In genomic region chr1:36380003-36380631, GRCh38 we compare ENCODE assay signal across 12 cellular contexts. TPM values are rescaled to one million over a fixed set of nuclear protein-coding genes. Genes with fewer than 3 reads are reported as not detected.
DNase-seq lines count a peak whose midpoint lies in the region; ATAC-seq and TF ChIP-seq lines count a peak whose summit lies in the region.
"Had no signal": no experiment of that assay in that cellular context is flagged by ENCODE, and none has a peak within 500 bp of the region (broad histone marks: within the 10 kb centered on the region; RNA-seq: fewer than 3 reads in every experiment).

No MANE protein-coding gene starts in this region.

- H3K36me3 ChIP-seq in left ventricle myocardium inferior: no peaks in the 10 kb centered on the region
- H3K36me3 ChIP-seq in adrenal gland (replicated peaks in 1 of 2): no peaks in the 10 kb centered on the region
- peaks cover under 1 to 6% of the 10 kb centered on the region in 2 donors for H3K36me3 ChIP-seq in muscle layer of duodenum (ENCODE audit: control insufficient read depth in 1 of 2, insufficient read depth in 2 of 2, low read length in 2 of 2)

- TF ChIP-seq POLR2A in adrenal gland (IDR thresholded peaks at IDR 0.05): no peak

- H3K4me3 ChIP-seq in left ventricle myocardium inferior (no peak overlapping the region), adrenal gland (no peak overlapping the region), muscle layer of duodenum (ENCODE audit: low read depth in 1 of 2, low read length in 2 of 2) (no peak overlapping the region), foreskin fibroblast (ENCODE audit: low read depth in 1 of 2, low read length in 2 of 2) (no peak overlapping the region)

- H3K4me1 Mint-ChIP-seq in type B pancreatic cell (ENCODE audit: unreplicated experiment): peaks cover 40% of the 10 kb centered on the region

- no peaks in the 10 kb centered on the region for H3K27me3 ChIP-seq in left ventricle myocardium inferior (ENCODE audit: low read depth)
- no peaks in the 10 kb centered on the region for H3K27me3 ChIP-seq in adrenal gland
- H3K27me3 ChIP-seq in muscle layer of duodenum (ENCODE audit: low read depth, low read length): no peaks in the 10 kb centered on the region

- no peak overlapping the region for H3K4me3 Mint-ChIP-seq in type B pancreatic cell

- H3K27me3 Mint-ChIP-seq in type B pancreatic cell: no peaks in the 10 kb centered on the region

- H3K9me3 ChIP-seq in left ventricle myocardium inferior (replicated peaks) (no peaks in the 10 kb centered on the region), adrenal gland (replicated peaks in 1 of 3) (no peaks in the 10 kb centered on the region), muscle layer of duodenum (ENCODE audit: control insufficient read depth in 1 of 2, low read length in 2 of 2) (no peaks in the 10 kb centered on the region)

- no peak for ATAC-seq in left ventricle myocardium superior
- ATAC-seq in HG03135 (IDR thresholded peaks at IDR 0.05; ENCODE audit: unreplicated experiment): no peak

- peak overlapping the region; percentile 13 for H3K27ac ChIP-seq in left ventricle myocardium inferior (replicated peaks)
- peak overlapping the region in 3 of 5 donors; percentile 3 to 75 (median 23) for H3K27ac ChIP-seq in adrenal gland
- H3K27ac ChIP-seq in muscle layer of duodenum (ENCODE audit: low read length): peak overlapping the region; percentile 41
- H3K27ac ChIP-seq: KMS-11 had no signal

- peaks cover 97% of the 10 kb centered on the region for H3K4me1 ChIP-seq in left ventricle myocardium inferior
- peaks cover 34 to 58% of the 10 kb centered on the region in 2 donors for H3K4me1 ChIP-seq in adrenal gland (replicated peaks in 1 of 2)
- H3K4me1 ChIP-seq in muscle layer of duodenum (ENCODE audit: control insufficient read depth in 1 of 2, insufficient read depth in 2 of 2, low read length in 2 of 2): peaks cover 17 to 33% of the 10 kb centered on the region in 2 donors

- peaks cover 4% of the 10 kb centered on the region for H3K36me3 Mint-ChIP-seq in type B pancreatic cell

- TF ChIP-seq CTCF in left ventricle myocardium inferior (IDR thresholded peaks at IDR 0.05; ENCODE audit: borderline replicate concordance) (no peak), adrenal gland (IDR thresholded peaks at IDR 0.05) (no peak), type B pancreatic cell (conservative IDR thresholded peaks at IDR 0.05) (no peak), foreskin fibroblast (IDR thresholded peaks at IDR 0.05; ENCODE audit: low read depth, low read length) (no peak)

- no peaks in the 10 kb centered on the region for H3K9me3 Mint-ChIP-seq in type B pancreatic cell

- DNase-seq in left ventricle myocardium inferior: no peak
- no peak for DNase-seq in left ventricle myocardium superior
- DNase-seq in adrenal gland: peak in 4 of 7 donors; percentile 51 to 70 (median 60)
- DNase-seq in type B pancreatic cell (ENCODE audit: extremely low spot score, unreplicated experiment): no peak
- no peak for DNase-seq in HCEC 1CT
- no peak for DNase-seq in foreskin fibroblast
- DNase-seq: activated T-cell treated with anti-CD3 and anti-CD28 coated beads, Interleukin-2, amount 50 U/mL, for 48 hours; central memory CD4-positive, alpha-beta T cell; stimulated activated CD4-positive, alpha-beta T cell treated with anti-CD3 and anti-CD28 coated beads, Interleukin-4, amount 100 ng/mL, for 24 hours had no signal

- WGBS in adrenal gland, 4 donors: 34 to 46% (median 40%) methylated on average over 5 of the region's 5 CpGs

- peak overlapping the region; percentile 83 for H3K27ac Mint-ChIP-seq in type B pancreatic cell

- intact Hi-C loops in left ventricle myocardium inferior (cut with micrococcal nuclease): no loop called here
- intact Hi-C loops in left ventricle myocardium superior (cut with micrococcal nuclease): no loop called here
- intact Hi-C loops in adrenal gland (cut with DNase I): no loop called here

RNA-seq across cellular contexts. Expression of gene STK40, which starts 5.6 kb away (rescaled TPM):
- total RNA-seq in left ventricle myocardium inferior (69.8 TPM), left ventricle myocardium superior (78.4 TPM), adrenal gland (10 to 100 TPM; 23.7 to 31.2 (median 26.8) TPM), type B pancreatic cell (ENCODE audit: low replicate concordance) (58.5 and 59.5 TPM in 2 replicates)
- polyA plus RNA-seq in adrenal gland: 10 to 100 TPM in 2 of 3 donors, 1 to 10 TPM in 1; 9.8 to 20.4 (median 11.1) TPM

RNA-seq across cellular contexts. Expression of gene LSM10, which starts 17.6 kb away (rescaled TPM):
- 53.6 TPM for total RNA-seq in left ventricle myocardium inferior
- total RNA-seq in left ventricle myocardium superior: 58.7 TPM
- total RNA-seq in adrenal gland: 10 to 100 TPM; 13.2 to 42.1 (median 34.9) TPM
- polyA plus RNA-seq in adrenal gland: 10 to 100 TPM; 33.5 to 48.7 (median 39.9) TPM
- total RNA-seq in type B pancreatic cell (ENCODE audit: low replicate concordance): 32.3 and 36.4 TPM in 2 replicates

RNA-seq across cellular contexts. Expression of gene EVA1B, which starts 56.7 kb away (rescaled TPM):
- total RNA-seq in left ventricle myocardium inferior (10.6 TPM), left ventricle myocardium superior (10.8 TPM), adrenal gland (100 to 1,000 TPM in 3 of 8 donors, 10 to 100 TPM in 5; 17.6 to 185 (median 71.5) TPM), type B pancreatic cell (ENCODE audit: low replicate concordance) (23.3 and 39.5 TPM in 2 replicates)
- 100 to 1,000 TPM in 1 of 3 donors, 10 to 100 TPM in 1, not detected in 1; 59.5 to 105 TPM for polyA plus RNA-seq in adrenal gland

Comparison
In these comparisons a context has a peak if more than half of its experiments do, and no peak if none do; other contexts are left out.
1. DNase-seq: peak in adrenal gland (4 of 7); none in left ventricle myocardium inferior (single experiment), left ventricle myocardium superior (single experiment), type B pancreatic cell (single experiment), HCEC 1CT (single experiment) and foreskin fibroblast (0 of 2).
2. Peak in every context shown above with its lines, with median percentiles within 50 percentile points of each other: H3K27ac ChIP-seq.